ENCODE assay signal across 8 cellular contexts in the genomic region with DNA sequence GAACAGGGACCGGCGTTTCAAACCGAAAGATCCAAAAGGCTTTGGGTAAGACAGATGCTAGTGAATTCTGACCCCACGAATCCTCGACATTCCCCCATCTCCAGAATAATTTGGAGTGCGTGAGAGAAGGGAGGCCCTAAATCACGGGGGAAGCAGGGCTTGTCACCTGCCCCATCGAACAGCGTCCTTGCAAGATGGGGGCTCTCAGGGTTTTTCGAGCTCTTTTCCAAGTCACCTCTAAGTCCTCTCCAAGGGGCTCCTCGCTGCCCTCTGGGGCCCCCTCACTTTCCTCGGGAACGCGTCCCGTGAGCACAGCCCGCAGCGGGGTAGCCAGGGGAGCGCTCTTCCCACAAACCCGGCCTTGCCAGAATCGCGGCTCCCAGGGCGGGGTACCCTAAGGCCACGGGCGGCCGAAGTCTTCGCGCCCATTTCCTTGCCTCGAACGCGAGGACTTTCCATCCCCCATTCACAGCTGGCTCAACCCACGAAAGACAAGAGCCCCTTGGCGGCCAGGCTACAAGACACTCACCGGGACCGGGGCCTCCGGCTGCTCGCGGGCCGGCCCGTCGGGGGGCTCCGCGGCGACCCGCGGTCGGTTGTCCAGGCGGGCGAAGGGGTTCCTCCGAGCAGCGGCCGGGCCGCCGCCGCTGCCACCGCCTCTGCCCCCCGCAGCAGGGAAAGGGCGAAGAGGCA. TPM values are rescaled to one million over a fixed set of nuclear protein-coding genes. Genes with fewer than 3 reads are reported as not detected.
DNase-seq lines count a peak whose midpoint lies in the region; ATAC-seq, FAIRE-seq and TF ChIP-seq lines count a peak whose summit lies in the region.

No MANE protein-coding gene starts in this region.

- CTCF ChIA-PET in CD8-positive, alpha-beta memory T cell (lab: Charles Lee) = interaction anchor here (1.7 to 2.4 kb wide), 3 partner anchors 18 to 108 kb away, joined by 4 to 15 read pairs (median 6); a partner anchor contains a TSS

- H3K27ac Mint-ChIP-seq in CD8-positive, alpha-beta memory T cell = peak overlapping the region; percentile 47 to 95 (median 82)

- H3K4me3 ChIP-seq in CD8-positive, alpha-beta memory T cell (ENCODE audit: low read length) = peak overlapping the region; percentile 97
- H3K4me3 ChIP-seq in NT2/D1 (ENCODE audit: insufficient read length, low read depth) (peak overlapping the region; percentile 88), bronchial epithelial cell (ENCODE audit: low read depth, low read length) (peak overlapping the region; percentile 55), spleen (peak overlapping the region; percentile 74 to 94 (median 82))

- H3K4me1 ChIP-seq in CD8-positive, alpha-beta memory T cell (ENCODE audit: insufficient read depth, low read length) = peaks cover 18% of the 10 kb centered on the region
- H3K4me1 ChIP-seq in NT2/D1 (ENCODE audit: insufficient read depth, insufficient read length) (no peaks in the 10 kb centered on the region), spleen (peaks cover 7 to 28% (median 19%) of the 10 kb centered on the region in 6 donors)

- no peak for TF ChIP-seq CTCF in bronchial epithelial cell (IDR thresholded peaks at IDR 0.05; ENCODE audit: insufficient read depth, low read length, severe bottlenecking)
- TF ChIP-seq CTCF in spleen (IDR thresholded peaks at IDR 0.05 in 8 of 11, conservative IDR thresholded peaks at IDR 0.05 in 3 of 11) = no peak

- peaks cover 0 to 9% (median 0%) of the 10 kb centered on the region in 3 donors for H3K36me3 Mint-ChIP-seq in CD8-positive, alpha-beta memory T cell

- 1 to 4% (median 2%) methylated on average over 22 to 57 of the region's 57 CpGs for WGBS in spleen, 5 donors

- H3K4me1 Mint-ChIP-seq in CD8-positive, alpha-beta memory T cell = peaks cover 15 to 27% (median 23%) of the 10 kb centered on the region in 3 donors

- H3K27me3 ChIP-seq in CD8-positive, alpha-beta memory T cell (ENCODE audit: insufficient read depth, low read length, poor library complexity, severe bottlenecking) = no peaks in the 10 kb centered on the region
- H3K27me3 ChIP-seq in NT2/D1 (ENCODE audit: insufficient read depth, insufficient read length) (no peaks in the 10 kb centered on the region), bronchial epithelial cell (ENCODE audit: control insufficient read depth, insufficient read depth, low read length) (no peaks in the 10 kb centered on the region), spleen (replicated peaks in 1 of 7) (no peaks in the 10 kb centered on the region)

- no peak for TF ChIP-seq POLR2A in spleen (IDR thresholded peaks at IDR 0.05)

- peak overlapping the region; percentile 83 to 99 (median 85) for H3K4me3 Mint-ChIP-seq in CD8-positive, alpha-beta memory T cell

- no peaks in the 10 kb centered on the region for H3K9me3 Mint-ChIP-seq in CD8-positive, alpha-beta memory T cell

- H3K27ac ChIP-seq in CD8-positive, alpha-beta memory T cell (ENCODE audit: low read depth, low read length) = peak overlapping the region; percentile 83
- H3K27ac ChIP-seq in spleen = peak overlapping the region; percentile 80 to 94 (median 89)

- peak in 2 of 5 donors; percentile 2 to 3 for DNase-seq in CD8-positive, alpha-beta memory T cell
- peak; percentile 25 for DNase-seq in NT2/D1 (ENCODE audit: low read depth, low spot score)
- peak; percentile 12 for DNase-seq in bronchial epithelial cell (ENCODE audit: low read depth)
- peak; percentile 26 for DNase-seq in iris pigment epithelial cell (ENCODE audit: low read depth)
- no peak for DNase-seq in spleen
- no peak for DNase-seq in NCI-H187 (lab: John Stamatoyannopoulos, UW)

- H3K9me3 ChIP-seq in CD8-positive, alpha-beta memory T cell (ENCODE audit: low read length) = no peaks in the 10 kb centered on the region
- H3K9me3 ChIP-seq in NT2/D1 (ENCODE audit: insufficient read depth, low read length) (no peaks in the 10 kb centered on the region), spleen (no peaks in the 10 kb centered on the region)

- intact Hi-C loops in spleen (cut with DNase I; ENCODE audit: low total_unique reads) = no loop called here

- POLR2A ChIA-PET in CD8-positive, alpha-beta memory T cell (lab: Charles Lee) = interaction anchor here (0.8 to 2.2 kb wide), 7 partner anchors 8 to 360 kb away, joined by 3 to 22 read pairs (median 5); a partner anchor contains a TSS

- peak; percentile 57 for ATAC-seq in GM18517 (IDR thresholded peaks at IDR 0.05; ENCODE audit: unreplicated experiment)
- peak; percentile 19 for ATAC-seq in HG03060 (IDR thresholded peaks at IDR 0.05; ENCODE audit: low read depth, unreplicated experiment)

- FAIRE-seq in bronchial epithelial cell (lab: Jason Lieb, UNC) = no peak

- H3K36me3 ChIP-seq in CD8-positive, alpha-beta memory T cell (ENCODE audit: insufficient read depth, low read length) = no peaks in the 10 kb centered on the region
- H3K36me3 ChIP-seq in NT2/D1 (ENCODE audit: insufficient read depth, insufficient read length, low read length) (peaks cover 39% of the 10 kb centered on the region), bronchial epithelial cell (ENCODE audit: control insufficient read depth, insufficient read depth, low read length) (peaks cover 1% of the 10 kb centered on the region), spleen (peaks cover 0 to 8% (median 0%) of the 10 kb centered on the region in 6 donors)

- H3K9ac ChIP-seq in NT2/D1 (ENCODE audit: insufficient read length, low read depth) = peak overlapping the region; percentile 98

- no peaks in the 10 kb centered on the region for H3K27me3 Mint-ChIP-seq in CD8-positive, alpha-beta memory T cell

RNA-seq across cellular contexts. Expression of a gene that starts 0.5 kb away (rescaled TPM):
- total RNA-seq in CD8-positive, alpha-beta memory T cell = 10 to 100 TPM; 38.0 to 41.0 TPM
- 3.3 TPM for polyA plus RNA-seq in CD8-positive, alpha-beta memory T cell
- total RNA-seq in bronchial epithelial cell = 6.6 and 8.4 TPM in 2 replicates
- 10 to 100 TPM in 1 of 7 donors, 1 to 10 TPM in 6; 5.8 to 13.5 (median 6.4) TPM for total RNA-seq in spleen
- 1 to 10 TPM; 8.1 to 8.9 (median 8.5) TPM for polyA plus RNA-seq in spleen

RNA-seq across cellular contexts. Expression of a gene that starts 45.1 kb away (rescaled TPM):
- 100 to 1,000 TPM; 316 to 339 TPM for total RNA-seq in CD8-positive, alpha-beta memory T cell
- 715 TPM for polyA plus RNA-seq in CD8-positive, alpha-beta memory T cell
- total RNA-seq in bronchial epithelial cell = 105 and 125 TPM in 2 replicates
- total RNA-seq in spleen = 100 to 1,000 TPM; 309 to 427 (median 373) TPM
- 100 to 1,000 TPM in 2 of 3 donors, 10 to 100 TPM in 1; 89.0 to 210 (median 159) TPM for polyA plus RNA-seq in spleen

RNA-seq across cellular contexts. Expression of a gene that starts 46.0 kb away (rescaled TPM):
- total RNA-seq in CD8-positive, alpha-beta memory T cell = 100 to 1,000 TPM; 194 to 196 TPM
- 50.9 TPM for polyA plus RNA-seq in CD8-positive, alpha-beta memory T cell
- total RNA-seq in bronchial epithelial cell (68.2 and 103 TPM in 2 replicates), spleen (100 to 1,000 TPM in 3 of 7 donors, 10 to 100 TPM in 4; 58.9 to 113 (median 73.9) TPM)
- polyA plus RNA-seq in spleen = 10 to 100 TPM; 14.3 to 24.8 (median 20.1) TPM

RNA-seq across cellular contexts. Expression of a gene that starts 53.6 kb away (rescaled TPM):
- 10 to 100 TPM; 30.6 to 31.1 TPM for total RNA-seq in CD8-positive, alpha-beta memory T cell
- polyA plus RNA-seq in CD8-positive, alpha-beta memory T cell = 34.9 TPM
- total RNA-seq in bronchial epithelial cell = 10.8 and 23.0 TPM in 2 replicates
- 10 to 100 TPM; 30.2 to 54.9 (median 40.2) TPM for total RNA-seq in spleen
- polyA plus RNA-seq in spleen = 10 to 100 TPM; 21.7 to 25.9 (median 22.0) TPM

RNA-seq across cellular contexts. Expression of a gene that starts 54.4 kb away (rescaled TPM):
- total RNA-seq in CD8-positive, alpha-beta memory T cell = 1 to 10 TPM; 4.9 to 5.5 TPM
- polyA plus RNA-seq in CD8-positive, alpha-beta memory T cell = 2.7 TPM
- total RNA-seq in bronchial epithelial cell (15.0 and 15.5 TPM in 2 replicates), spleen (10 to 100 TPM; 27.1 to 89.0 (median 70.5) TPM)
- polyA plus RNA-seq in spleen = 10 to 100 TPM in 1 of 3 donors, 1 to 10 TPM in 2; 4.1 to 11.6 (median 4.2) TPM

Comparison
In these comparisons a context has a peak if more than half of its experiments do, and no peak if none do; other contexts are left out.
1. DNase-seq: peak in NT2/D1 (single experiment), bronchial epithelial cell (single experiment) and iris pigment epithelial cell (single experiment); none in spleen (single experiment) and NCI-H187 (0 of 2).
2. Peak in every context shown above with its lines, with median percentiles within 50 percentile points of each other: H3K4me3 ChIP-seq.